In genomic region chr19:8085606-8086464, GRCh38 we compare ENCODE assay signal across 14 cellular contexts. TPM values are rescaled to one million over a fixed set of nuclear protein-coding genes. Genes with fewer than 3 reads are reported as not detected.
DNase-seq lines count a peak whose midpoint lies in the region; ATAC-seq, FAIRE-seq and TF ChIP-seq lines count a peak whose summit lies in the region.
"Had no signal": no experiment of that assay in that cellular context is flagged by ENCODE, and none has a peak within 500 bp of the region (broad histone marks: within the 10 kb centered on the region; RNA-seq: fewer than 3 reads in every experiment).

No MANE protein-coding gene starts in this region.

- no peak for TF ChIP-seq EP300 in A549 (IDR thresholded peaks at IDR 0.05)

- H3K4me1 ChIP-seq in A549: peaks cover 7% of the 10 kb centered on the region; the same call in 1 of the 3 replicates
- H3K4me1 ChIP-seq in Peyer's patch: no peaks in the 10 kb centered on the region

- H3K27ac ChIP-seq in A549 (peak overlapping the region in 1 of 2 experiments; percentile 81; a peak in 3 of 6 replicates), Peyer's patch (no peak overlapping the region)

- POLR2A ChIA-PET in A549 (lab: Yijun Ruan, JAX): interaction anchor here (0.6 kb wide), 1 partner anchor 9 kb away, joined by 3 read pairs; no protein-coding TSS in a partner anchor

- no peak for TF ChIP-seq CTCF in A549 (IDR thresholded peaks at IDR 0.05)
- no peak for TF ChIP-seq CTCF in Peyer's patch (IDR thresholded peaks at IDR 0.05)

- ATAC-seq in A549 (peak in 1 of 2 experiments; percentile 47; a peak in 3 of 6 replicates), GM18505 (IDR thresholded peaks at IDR 0.05; ENCODE audit: unreplicated experiment) (no peak)
- no peak for ATAC-seq in stimulated activated effector memory CD8-positive, alpha-beta T cell treated with anti-CD3 and anti-CD28 coated beads, Interleukin-12 subunit alpha, Interleukin-12 subunit beta, amount 100 ng/mL, for 72 hours
- ATAC-seq: activated CD4-positive, alpha-beta T cell treated with anti-CD3 and anti-CD28 coated beads for 36 hours; stimulated activated naive CD8-positive, alpha-beta T cell treated with anti-CD3 and anti-CD28 coated beads, Interleukin-15, amount 100 ng/mL, for 72 hours had no signal

- CTCF ChIA-PET in A549 (lab: Yijun Ruan, JAX): interaction anchor here (1.3 kb wide), 1 partner anchor 16 kb away, joined by 3 read pairs; no protein-coding TSS in a partner anchor

- DNase-seq in A549 (ENCODE audit: low read depth in 1 of 2, low spot score in 1 of 2): peak; percentile 61 to 66
- peak; percentile 53 for DNase-seq in HTR-8/SVneo (ENCODE audit: insufficient read length, low spot score)
- peak in 2 of 3 donors; percentile 68 to 73 for DNase-seq in Peyer's patch
- peak; percentile 55 for DNase-seq in left kidney (ENCODE audit: low read depth, low spot score)
- DNase-seq in kidney glomerular epithelial cell (lab: John Stamatoyannopoulos, UW): no peak
- DNase-seq in stimulated activated effector memory CD8-positive, alpha-beta T cell treated with anti-CD3 and anti-CD28 coated beads, Interleukin-12 subunit alpha, Interleukin-12 subunit beta, amount 100 ng/mL, for 72 hours (ENCODE audit: low spot score in 2 of 2): no peak
- DNase-seq in frontal cortex (ENCODE audit: low spot score in 2 of 2): no peak
- DNase-seq: activated CD4-positive, alpha-beta T cell treated with anti-CD3 and anti-CD28 coated beads for 36 hours; activated effector memory CD4-positive, alpha-beta T cell treated with Interleukin-2 at 50 U/mL for 16 hours; HFFc6; occipital lobe; stimulated activated naive CD8-positive, alpha-beta T cell treated with anti-CD3 and anti-CD28 coated beads, Interleukin-15, amount 100 ng/mL, for 72 hours had no signal

- H3K4me1 Mint-ChIP-seq in stimulated activated effector memory CD8-positive, alpha-beta T cell treated with anti-CD3 and anti-CD28 coated beads, Interleukin-12 subunit alpha, Interleukin-12 subunit beta, amount 100 ng/mL, for 72 hours: no peaks in the 10 kb centered on the region
- H3K4me1 Mint-ChIP-seq: activated CD4-positive, alpha-beta T cell treated with anti-CD3 and anti-CD28 coated beads for 36 hours; stimulated activated naive CD8-positive, alpha-beta T cell treated with anti-CD3 and anti-CD28 coated beads, Interleukin-15, amount 100 ng/mL, for 72 hours had no signal

- 46% methylated on average over 14 of the region's 20 CpGs for WGBS in A549 (ENCODE audit: missing lambda C conversion rate)

- no peaks in the 10 kb centered on the region for H3K36me3 Mint-ChIP-seq in stimulated activated effector memory CD8-positive, alpha-beta T cell treated with anti-CD3 and anti-CD28 coated beads, Interleukin-12 subunit alpha, Interleukin-12 subunit beta, amount 100 ng/mL, for 72 hours

- TF ChIP-seq POLR2A in A549 (IDR thresholded peaks at IDR 0.05; ENCODE audit: low read length): no peak
- no peak for TF ChIP-seq POLR2A in Peyer's patch (IDR thresholded peaks at IDR 0.05)
- TF ChIP-seq POLR2A in GM18505 (IDR thresholded peaks at IDR 0.05; ENCODE audit: borderline replicate concordance, extremely low read depth, insufficient read depth, insufficient read length): no peak

- H3K4me3 Mint-ChIP-seq in stimulated activated effector memory CD8-positive, alpha-beta T cell treated with anti-CD3 and anti-CD28 coated beads, Interleukin-12 subunit alpha, Interleukin-12 subunit beta, amount 100 ng/mL, for 72 hours: no peak overlapping the region
- H3K4me3 Mint-ChIP-seq: activated CD4-positive, alpha-beta T cell treated with anti-CD3 and anti-CD28 coated beads for 36 hours; HFFc6; stimulated activated naive CD8-positive, alpha-beta T cell treated with anti-CD3 and anti-CD28 coated beads, Interleukin-15, amount 100 ng/mL, for 72 hours had no signal

- TF ChIP-seq RAD21 in A549 (conservative IDR thresholded peaks at IDR 0.05 in 1 of 2, IDR thresholded peaks at IDR 0.05 in 1 of 2): no peak

- no peaks in the 10 kb centered on the region for H3K9me3 Mint-ChIP-seq in stimulated activated effector memory CD8-positive, alpha-beta T cell treated with anti-CD3 and anti-CD28 coated beads, Interleukin-12 subunit alpha, Interleukin-12 subunit beta, amount 100 ng/mL, for 72 hours
- H3K9me3 Mint-ChIP-seq: stimulated activated naive CD8-positive, alpha-beta T cell treated with anti-CD3 and anti-CD28 coated beads, Interleukin-15, amount 100 ng/mL, for 72 hours had no signal

- peak overlapping the region; percentile 56 for H3K4me2 ChIP-seq in A549

- H3K9me3 ChIP-seq in A549: no peaks in the 10 kb centered on the region
- no peaks in the 10 kb centered on the region for H3K9me3 ChIP-seq in Peyer's patch

- no peaks in the 10 kb centered on the region for H3K27me3 ChIP-seq in Peyer's patch

- H3K36me3 ChIP-seq in Peyer's patch: no peaks in the 10 kb centered on the region

- no peak overlapping the region for H3K27ac Mint-ChIP-seq in stimulated activated effector memory CD8-positive, alpha-beta T cell treated with anti-CD3 and anti-CD28 coated beads, Interleukin-12 subunit alpha, Interleukin-12 subunit beta, amount 100 ng/mL, for 72 hours
- H3K27ac Mint-ChIP-seq: activated CD4-positive, alpha-beta T cell treated with anti-CD3 and anti-CD28 coated beads for 36 hours; HFFc6 had no signal

- FAIRE-seq in A549 (lab: Jason Lieb, UNC) (no peak), HTR-8/SVneo (lab: Jason Lieb, UNC) (peak; percentile 95), frontal cortex (lab: Jason Lieb, UNC) (no peak)
- FAIRE-seq: keratinocyte had no signal

- H3K4me3 ChIP-seq in A549 (no peak overlapping the region), Peyer's patch (no peak overlapping the region)

TF ChIP-seq in A549, 52 proteins besides CTCF, POLR2A, EP300 and RAD21:
- TF ChIP-seq RFX5 (IDR thresholded peaks at IDR 0.05): no peak
- TF ChIP-seq CBX2 (IDR thresholded peaks at IDR 0.05; ENCODE audit: borderline replicate concordance, low read depth): no peak
- TF ChIP-seq GATA3 (IDR thresholded peaks at IDR 0.05; ENCODE audit: borderline replicate concordance): no peak
- TF ChIP-seq CEBPB (IDR thresholded peaks at IDR 0.05): no peak
- TF ChIP-seq ZC3H11A (IDR thresholded peaks at IDR 0.05): no peak
- no peak for TF ChIP-seq RNF2 (IDR thresholded peaks at IDR 0.05; ENCODE audit: borderline replicate concordance, low read depth)
- TF ChIP-seq RCOR1 (IDR thresholded peaks at IDR 0.05; ENCODE audit: low read depth, low read length): no peak
- TF ChIP-seq, protein P1, sequence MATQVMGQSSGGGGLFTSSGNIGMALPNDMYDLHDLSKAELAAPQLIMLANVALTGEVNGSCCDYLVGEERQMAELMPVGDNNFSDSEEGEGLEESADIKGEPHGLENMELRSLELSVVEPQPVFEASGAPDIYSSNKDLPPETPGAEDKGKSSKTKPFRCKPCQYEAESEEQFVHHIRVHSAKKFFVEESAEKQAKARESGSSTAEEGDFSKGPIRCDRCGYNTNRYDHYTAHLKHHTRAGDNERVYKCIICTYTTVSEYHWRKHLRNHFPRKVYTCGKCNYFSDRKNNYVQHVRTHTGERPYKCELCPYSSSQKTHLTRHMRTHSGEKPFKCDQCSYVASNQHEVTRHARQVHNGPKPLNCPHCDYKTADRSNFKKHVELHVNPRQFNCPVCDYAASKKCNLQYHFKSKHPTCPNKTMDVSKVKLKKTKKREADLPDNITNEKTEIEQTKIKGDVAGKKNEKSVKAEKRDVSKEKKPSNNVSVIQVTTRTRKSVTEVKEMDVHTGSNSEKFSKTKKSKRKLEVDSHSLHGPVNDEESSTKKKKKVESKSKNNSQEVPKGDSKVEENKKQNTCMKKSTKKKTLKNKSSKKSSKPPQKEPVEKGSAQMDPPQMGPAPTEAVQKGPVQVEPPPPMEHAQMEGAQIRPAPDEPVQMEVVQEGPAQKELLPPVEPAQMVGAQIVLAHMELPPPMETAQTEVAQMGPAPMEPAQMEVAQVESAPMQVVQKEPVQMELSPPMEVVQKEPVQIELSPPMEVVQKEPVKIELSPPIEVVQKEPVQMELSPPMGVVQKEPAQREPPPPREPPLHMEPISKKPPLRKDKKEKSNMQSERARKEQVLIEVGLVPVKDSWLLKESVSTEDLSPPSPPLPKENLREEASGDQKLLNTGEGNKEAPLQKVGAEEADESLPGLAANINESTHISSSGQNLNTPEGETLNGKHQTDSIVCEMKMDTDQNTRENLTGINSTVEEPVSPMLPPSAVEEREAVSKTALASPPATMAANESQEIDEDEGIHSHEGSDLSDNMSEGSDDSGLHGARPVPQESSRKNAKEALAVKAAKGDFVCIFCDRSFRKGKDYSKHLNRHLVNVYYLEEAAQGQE (IDR thresholded peaks at IDR 0.05): no peak
- TF ChIP-seq, protein P2, sequence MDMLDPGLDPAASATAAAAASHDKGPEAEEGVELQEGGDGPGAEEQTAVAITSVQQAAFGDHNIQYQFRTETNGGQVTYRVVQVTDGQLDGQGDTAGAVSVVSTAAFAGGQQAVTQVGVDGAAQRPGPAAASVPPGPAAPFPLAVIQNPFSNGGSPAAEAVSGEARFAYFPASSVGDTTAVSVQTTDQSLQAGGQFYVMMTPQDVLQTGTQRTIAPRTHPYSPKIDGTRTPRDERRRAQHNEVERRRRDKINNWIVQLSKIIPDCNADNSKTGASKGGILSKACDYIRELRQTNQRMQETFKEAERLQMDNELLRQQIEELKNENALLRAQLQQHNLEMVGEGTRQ (IDR thresholded peaks at IDR 0.05): no peak
- TF ChIP-seq NFE2L2 (conservative IDR thresholded peaks at IDR 0.05; ENCODE audit: low read length): no peak
- TF ChIP-seq MYC (IDR thresholded peaks at IDR 0.05; ENCODE audit: borderline replicate concordance, low read length): no peak
- TF ChIP-seq HOXB5 (CRISPR knock-in tag; IDR thresholded peaks at IDR 0.05): no peak

RNA-seq across cellular contexts. Expression of gene CCL25, which starts 33.3 kb away (rescaled TPM):
- polyA plus RNA-seq in A549 (2011; rRNA removed) (not detected in 2 replicates), A549 (2017; fragmentation: RNase III; extraction: RNeasy Plus Mini Kit Qiagen cat#74134 plus additional on column Dnase treatment) (not detected in 3 replicates)
- polyA plus RNA-seq in A549 (2012; cell fraction: cytosol; rRNA removed): not detected in 2 replicates
- polyA plus RNA-seq in A549 (2012; cell fraction: nucleus; rRNA removed): 0.24 TPM in 1 of 2 replicates, not detected in the other
- polyA minus RNA-seq in A549 (2011; rRNA and poly(A)+ RNA removed): not detected in 2 replicates
- total RNA-seq in Peyer's patch (100 to 1,000 TPM in 2 of 4 donors, 10 to 100 TPM in 1, 1 to 10 TPM in 1; 5.8 to 286 (median 121) TPM), frontal cortex (1.2 TPM)
- total RNA-seq: HFFc6 had no signal
- polyA plus RNA-seq: keratinocyte had no signal

Comparison
In these comparisons a context has a peak if more than half of its experiments do, and no peak if none do; other contexts are left out.
1. DNase-seq: peak in A549 (2 of 2), HTR-8/SVneo (single experiment), Peyer's patch (2 of 3) and left kidney (single experiment); none in kidney glomerular epithelial cell (single experiment), stimulated activated effector memory CD8-positive, alpha-beta T cell treated with anti-CD3 and anti-CD28 coated beads, Interleukin-12 subunit alpha, Interleukin-12 subunit beta, amount 100 ng/mL, for 72 hours (0 of 2) and frontal cortex (0 of 2).